Comparison of ENCODE assay signal across 31 cellular contexts in the genomic region with DNA sequence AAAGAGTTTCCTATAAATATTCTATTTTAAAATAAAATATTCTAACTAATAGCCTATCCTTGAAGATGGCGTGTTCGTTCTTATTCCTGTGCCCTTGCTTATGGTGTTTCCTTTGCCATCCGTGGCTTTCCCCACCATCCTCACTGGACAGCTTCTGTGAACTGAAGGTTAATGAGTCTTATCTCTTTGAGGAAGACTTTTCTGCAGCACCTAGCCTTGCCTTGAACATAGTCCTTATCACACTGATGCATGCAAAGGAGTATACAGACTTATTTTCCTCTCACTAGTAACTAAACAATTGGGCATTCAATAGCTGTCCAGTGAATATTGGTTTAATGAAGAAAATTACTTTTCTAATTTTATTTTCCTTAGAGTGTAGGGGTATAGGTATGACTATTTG.
"Had no signal": no experiment of that assay in that cellular context is flagged by ENCODE, and none has a peak within 500 bp of the region (broad histone marks: within the 10 kb centered on the region; RNA-seq: fewer than 3 reads in every experiment).

No MANE protein-coding gene starts in this region.

- H3K36me3 ChIP-seq: brain microvascular endothelial cell had no signal

- H3K36me3 Mint-ChIP-seq: activated naive CD8-positive, alpha-beta T cell treated with anti-CD3 and anti-CD28 coated beads for 36 hours had no signal

- H3K4me3 Mint-ChIP-seq: activated CD4-positive, alpha-beta T cell treated with anti-CD3 and anti-CD28 coated beads, Interleukin-2, amount 10 ng/mL, durations not matched to agents 24 days and 14 days; activated CD8-positive, alpha-beta T cell treated with anti-CD3 and anti-CD28 coated beads for 36 hours; activated naive CD8-positive, alpha-beta T cell treated with anti-CD3 and anti-CD28 coated beads for 36 hours; activated T-cell treated with anti-CD3 and anti-CD28 coated beads, Interleukin-2, amount 50 U/mL, for 72 hours; activated T-helper 17 cell treated with anti-CD3 and anti-CD28 coated beads, Interleukin-2, amount 50 U/mL, for 72 hours had no signal

- H3K27ac Mint-ChIP-seq: activated CD4-positive, alpha-beta T cell treated with anti-CD3 and anti-CD28 coated beads, Interleukin-2, amount 10 ng/mL, durations not matched to agents 24 days and 14 days; activated CD8-positive, alpha-beta T cell treated with anti-CD3 and anti-CD28 coated beads for 36 hours; activated naive CD8-positive, alpha-beta T cell treated with anti-CD3 and anti-CD28 coated beads for 36 hours; activated T-cell treated with anti-CD3 and anti-CD28 coated beads, Interleukin-2, amount 50 U/mL, for 72 hours; activated T-helper 17 cell treated with anti-CD3 and anti-CD28 coated beads, Interleukin-2, amount 50 U/mL, for 72 hours had no signal

- H3K27me3 ChIP-seq: brain microvascular endothelial cell had no signal

- DNase-seq: activated CD4-positive, alpha-beta T cell treated with anti-CD3 and anti-CD28 coated beads, Interleukin-2, amount 10 ng/mL, durations not matched to agents 24 days and 14 days; activated CD4-positive, alpha-beta T cell treated with anti-CD3 and anti-CD28 coated beads, Interleukin-2, amount 50 U/mL, for 4 hours; activated CD8-positive, alpha-beta T cell treated with anti-CD3 and anti-CD28 coated beads for 36 hours; activated effector memory CD4-positive, alpha-beta T cell treated with anti-CD3 and anti-CD28 coated beads, Interleukin-2, amount 50 U/mL, for 16 hours; activated naive CD4-positive, alpha-beta T cell; activated naive CD4-positive, alpha-beta T cell treated with anti-CD3 and anti-CD28 coated beads, Interleukin-2, amount 50 U/mL, for 16 hours; activated naive CD8-positive, alpha-beta T cell treated with anti-CD3 and anti-CD28 coated beads for 36 hours; activated T-cell treated with anti-CD3 and anti-CD28 coated beads, Interleukin-2, amount 50 U/mL, for 1 hour; activated T-cell treated with anti-CD3 and anti-CD28 coated beads, Interleukin-2, amount 50 U/mL, for 72 hours; amniotic stem cell; aorta; brain microvascular endothelial cell; central memory CD4-positive, alpha-beta T cell; MM.1S; MV-4-11; NCI-H1092; NCI-H1436 treated with DMSO at 0.1 percent for 48 hours; NCI-H187 treated with DMSO at 0.1 percent for 48 hours; NCI-H226; NCI-H446 treated with DMSO at 0.1 percent for 48 hours; NCI-H524; NCI-H748 treated with DMSO at 0.1 percent for 48 hours; NK-92 treated with Interleukin-12 subunit alpha and Interleukin-12 subunit beta, amount 100 ng/mL, for 24 hours; SIG-M5; SW 1271; T-helper 1 cell; T-helper 2 cell; T-helper 9 cell had no signal

- H3K27ac ChIP-seq: brain microvascular endothelial cell, RWPE1 had no signal

- ATAC-seq: activated CD8-positive, alpha-beta T cell treated with anti-CD3 and anti-CD28 coated beads for 36 hours; activated T-cell treated with anti-CD3 and anti-CD28 coated beads, Interleukin-2, amount 50 U/mL, for 72 hours; activated T-helper 17 cell treated with anti-CD3 and anti-CD28 coated beads, Interleukin-2, amount 50 U/mL, for 72 hours; Right ventricle myocardium inferior had no signal

- H3K4me1 Mint-ChIP-seq: activated CD4-positive, alpha-beta T cell treated with anti-CD3 and anti-CD28 coated beads, Interleukin-2, amount 10 ng/mL, durations not matched to agents 24 days and 14 days; activated naive CD8-positive, alpha-beta T cell treated with anti-CD3 and anti-CD28 coated beads for 36 hours; activated T-helper 17 cell treated with anti-CD3 and anti-CD28 coated beads, Interleukin-2, amount 50 U/mL, for 72 hours had no signal

- H3K27me3 Mint-ChIP-seq: activated CD4-positive, alpha-beta T cell treated with anti-CD3 and anti-CD28 coated beads, Interleukin-2, amount 10 ng/mL, durations not matched to agents 24 days and 14 days; activated CD8-positive, alpha-beta T cell treated with anti-CD3 and anti-CD28 coated beads for 36 hours; activated naive CD8-positive, alpha-beta T cell treated with anti-CD3 and anti-CD28 coated beads for 36 hours had no signal
